ENCODE assay signal across 18 cellular contexts in the genomic region with DNA sequence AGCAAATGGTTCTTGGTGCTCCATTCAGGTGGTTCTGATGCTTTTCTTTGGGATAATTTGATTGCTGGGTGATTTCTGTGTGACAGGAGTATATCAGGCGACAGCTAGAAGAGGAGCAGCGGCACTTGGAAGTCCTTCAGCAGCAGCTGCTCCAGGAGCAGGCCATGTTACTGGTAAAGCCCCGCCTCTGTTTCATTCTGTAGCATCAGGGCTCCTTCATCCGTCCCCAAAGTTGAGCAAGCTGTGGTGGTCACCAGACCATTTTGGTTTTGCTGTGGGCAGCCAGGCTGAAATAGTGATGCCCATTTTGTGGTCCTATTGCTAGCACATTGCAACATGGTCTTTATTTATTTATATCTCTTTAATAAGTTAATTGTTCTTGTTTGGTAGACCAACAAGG.
"Had no signal": no experiment of that assay in that cellular context is flagged by ENCODE, and none has a peak within 500 bp of the region (broad histone marks: within the 10 kb centered on the region; RNA-seq: fewer than 3 reads in every experiment).

No MANE protein-coding gene starts in this region.

- H3K27me3 ChIP-seq: breast epithelium, dorsolateral prefrontal cortex, esophagus muscularis mucosa, sigmoid colon, testis had no signal

- H3K27ac ChIP-seq: breast epithelium, esophagus muscularis mucosa, prostate gland, sigmoid colon, testis, WERI-Rb-1 had no signal

- H3K4me3 Mint-ChIP-seq: natural killer cell treated with Interleukin-12 subunit alpha and Interleukin-12 subunit beta and Interleukin-15 and Interleukin-18, amount 100 ng/mL, for 72 hours; stimulated activated naive CD8-positive, alpha-beta T cell treated with anti-CD3 and anti-CD28 coated beads, Interleukin-15, Interleukin-2, amounts not matched to agents 100 ng/mL and 50 ng/mL, for 24 hours had no signal

- H3K27me3 Mint-ChIP-seq: natural killer cell treated with Interleukin-12 subunit alpha and Interleukin-12 subunit beta and Interleukin-15 and Interleukin-18, amount 100 ng/mL, for 72 hours; stimulated activated naive CD8-positive, alpha-beta T cell treated with anti-CD3 and anti-CD28 coated beads, Interleukin-15, Interleukin-2, amounts not matched to agents 100 ng/mL and 50 ng/mL, for 24 hours had no signal

- H3K9me3 Mint-ChIP-seq: natural killer cell treated with Interleukin-12 subunit alpha and Interleukin-12 subunit beta and Interleukin-15 and Interleukin-18, amount 100 ng/mL, for 72 hours; stimulated activated naive CD8-positive, alpha-beta T cell treated with anti-CD3 and anti-CD28 coated beads, Interleukin-15, Interleukin-2, amounts not matched to agents 100 ng/mL and 50 ng/mL, for 24 hours had no signal

- FAIRE-seq: islet of Langerhans had no signal

- H3K36me3 ChIP-seq: breast epithelium, prostate gland had no signal

- H3K9me3 ChIP-seq: breast epithelium, esophagus muscularis mucosa, mucosa of descending colon, prostate gland, sigmoid colon, testis had no signal

- ATAC-seq: left lobe of liver; mucosa of descending colon; natural killer cell treated with Interleukin-12 subunit alpha and Interleukin-12 subunit beta and Interleukin-15 and Interleukin-18, amount 100 ng/mL, for 72 hours had no signal

- H3K4me3 ChIP-seq: breast epithelium, dorsolateral prefrontal cortex, esophagus muscularis mucosa, mucosa of descending colon, prostate gland, sigmoid colon, testis had no signal

- DNase-seq: activated CD4-positive, alpha-beta T cell treated with anti-CD3 and anti-CD28 coated beads, Interleukin-2, amount 50 U/mL, for 1 hour; activated effector memory CD4-positive, alpha-beta T cell treated with anti-CD3 and anti-CD28 coated beads, Interleukin-2, amount 50 U/mL, for 16 hours; aorta; dorsolateral prefrontal cortex; foreskin fibroblast; mucosa of descending colon; sigmoid colon; stimulated activated CD4-positive, alpha-beta T cell treated with anti-CD3 and anti-CD28 coated beads, Interleukin-2, amount 100 ng/mL, for 48 hours; T-helper 1 cell; testis; WERI-Rb-1 had no signal

- H3K27ac Mint-ChIP-seq: natural killer cell treated with Interleukin-12 subunit alpha and Interleukin-12 subunit beta and Interleukin-15 and Interleukin-18, amount 100 ng/mL, for 72 hours; stimulated activated naive CD8-positive, alpha-beta T cell treated with anti-CD3 and anti-CD28 coated beads, Interleukin-15, Interleukin-2, amounts not matched to agents 100 ng/mL and 50 ng/mL, for 24 hours had no signal

- H3K4me1 ChIP-seq: breast epithelium, esophagus muscularis mucosa, prostate gland, sigmoid colon, testis had no signal
